In the genomic region with DNA sequence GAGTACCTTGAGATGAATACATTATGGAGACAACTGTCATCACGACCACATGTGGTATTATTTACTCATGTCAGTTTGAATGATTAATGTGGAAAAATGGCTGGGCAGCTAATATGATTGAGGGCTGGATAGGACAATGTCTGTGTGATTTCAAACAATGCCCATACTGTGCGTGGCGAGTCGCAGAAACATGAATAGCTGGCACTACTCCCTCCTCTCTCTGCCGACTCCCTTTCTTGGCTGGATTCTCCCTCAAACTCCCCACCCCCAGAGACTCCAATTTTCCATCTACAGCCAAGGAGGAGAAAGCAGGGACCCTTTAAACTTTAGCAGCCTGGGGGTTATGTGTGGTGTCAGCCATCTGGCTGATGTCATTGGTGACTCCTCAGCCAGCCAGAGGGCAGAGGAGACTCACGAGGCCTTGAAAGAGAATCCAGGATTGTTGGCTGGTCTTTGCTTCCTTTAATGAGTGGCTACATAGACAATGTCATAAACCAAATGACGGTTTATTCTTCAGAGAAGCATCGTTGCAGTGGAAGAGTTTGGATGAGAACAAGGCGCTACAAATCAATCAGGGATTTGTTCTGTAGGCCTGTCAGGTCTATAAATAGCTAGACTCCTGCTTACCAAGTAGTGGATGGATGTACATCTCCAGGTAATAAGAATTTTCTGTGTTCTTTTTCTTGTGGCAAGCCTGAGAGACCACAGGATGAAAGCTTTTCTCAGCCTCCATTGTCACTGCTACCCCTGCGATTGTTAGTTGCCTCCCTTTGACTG, we compare ENCODE assay signal across 13 cellular contexts.
DNase-seq lines count a peak whose midpoint lies in the region; ATAC-seq lines count a peak whose summit lies in the region.
"Had no signal": no experiment of that assay in that cellular context is flagged by ENCODE, and none has a peak within 500 bp of the region (broad histone marks: within the 10 kb centered on the region; RNA-seq: fewer than 3 reads in every experiment).

No MANE protein-coding gene starts in this region.

- DNase-seq in Daoy (ENCODE audit: low read depth) = peak; percentile 59
- DNase-seq in NCI-H446 (lab: John Stamatoyannopoulos, UW) = peak; percentile 64 to 86
- peak; percentile 26 for DNase-seq in epidermal melanocyte (ENCODE audit: insufficient read length, low spot score)
- DNase-seq in occipital lobe (lab: John Stamatoyannopoulos, UW) = peak; percentile 33
- no peak for DNase-seq in NCI-H226
- DNase-seq in UCSD-AML1 (lab: John Stamatoyannopoulos, UW; ENCODE audit: unreplicated experiment) = no peak
- DNase-seq: activated CD4-positive, CD25-positive, alpha-beta regulatory T cell treated with anti-CD3 and anti-CD28 coated beads, Interleukin-2, amount 50 U/mL, for 72 hours; activated naive CD4-positive, alpha-beta T cell; effector CD8-positive, alpha-beta T cell; psoas muscle; RPMI8226 had no signal

- ATAC-seq in GM21360 (IDR thresholded peaks at IDR 0.05; ENCODE audit: unreplicated experiment) = no peak
- no peak for ATAC-seq in HG03108 (IDR thresholded peaks at IDR 0.05; ENCODE audit: unreplicated experiment)

Comparison
In these comparisons a context has a peak if more than half of its experiments do, and no peak if none do; other contexts are left out.
1. DNase-seq: peak in Daoy (single experiment), NCI-H446 (2 of 2), epidermal melanocyte (single experiment) and occipital lobe (single experiment); none in NCI-H226 (single experiment) and UCSD-AML1 (single experiment).